ENCODE assay signal across 28 cellular contexts in the genomic region with DNA sequence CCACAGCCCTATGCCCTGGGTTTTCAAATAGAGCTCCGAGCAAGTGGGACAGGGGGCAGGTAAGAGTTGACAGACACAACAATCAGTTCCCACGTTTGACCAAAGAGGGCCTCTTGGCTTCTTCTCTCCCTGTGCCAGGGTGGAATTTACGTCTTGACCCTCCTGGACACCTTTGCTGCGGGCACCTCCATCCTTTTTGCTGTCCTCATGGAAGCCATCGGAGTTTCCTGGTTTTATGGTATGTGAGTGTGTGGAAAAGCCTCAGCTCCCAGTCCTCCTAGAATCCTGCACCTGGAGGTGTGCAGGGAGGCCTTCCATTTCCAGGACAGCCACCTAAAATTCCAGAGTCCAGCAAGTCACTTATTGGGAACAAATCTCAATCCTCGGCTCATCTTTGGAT. TPM values are rescaled to one million over a fixed set of nuclear protein-coding genes. Genes with fewer than 3 reads are reported as not detected.
DNase-seq lines count a peak whose midpoint lies in the region; ATAC-seq and TF ChIP-seq lines count a peak whose summit lies in the region.
"Had no signal": no experiment of that assay in that cellular context is flagged by ENCODE, and none has a peak within 500 bp of the region (broad histone marks: within the 10 kb centered on the region; RNA-seq: fewer than 3 reads in every experiment).

No MANE protein-coding gene starts in this region.

- TF ChIP-seq CTCF in WTC11 (IDR thresholded peaks at IDR 0.05) = no peak
- TF ChIP-seq CTCF in coronary artery (IDR thresholded peaks at IDR 0.05) = no peak
- TF ChIP-seq CTCF in endodermal cell (conservative IDR thresholded peaks at IDR 0.05) = peak; percentile 34

- H3K4me3 ChIP-seq in coronary artery = no peak overlapping the region
- no peak overlapping the region for H3K4me3 ChIP-seq in endodermal cell (ENCODE audit: low read length)
- H3K4me3 ChIP-seq: BLaER1, GM12878 had no signal

- no peaks in the 10 kb centered on the region for H3K9me3 ChIP-seq in endodermal cell (ENCODE audit: control insufficient read depth, low read length)
- H3K9me3 ChIP-seq: BE2C, BLaER1 had no signal

- H3K27ac ChIP-seq in coronary artery (no peak overlapping the region), endodermal cell (ENCODE audit: low read depth, low read length) (no peak overlapping the region)
- H3K27ac ChIP-seq: BLaER1 had no signal

- no peaks in the 10 kb centered on the region for H3K4me1 ChIP-seq in endodermal cell (ENCODE audit: control insufficient read depth, insufficient read depth, low read length)
- H3K4me1 ChIP-seq: BLaER1 had no signal

- no peaks in the 10 kb centered on the region for H3K36me3 ChIP-seq in endodermal cell (ENCODE audit: control insufficient read depth, insufficient read depth, low read length)
- H3K36me3 ChIP-seq: BLaER1 had no signal

- H3K36me3 Mint-ChIP-seq in WTC11 = no peaks in the 10 kb centered on the region
- H3K36me3 Mint-ChIP-seq in endodermal cell (ENCODE audit: low read depth) = no peaks in the 10 kb centered on the region
- H3K36me3 Mint-ChIP-seq: CD14-positive monocyte; CD4-positive, alpha-beta memory T cell; CD4-positive, CD25-positive, alpha-beta regulatory T cell; CD8-positive, alpha-beta memory T cell had no signal

- no peak overlapping the region for H3K27ac Mint-ChIP-seq in WTC11
- no peak overlapping the region for H3K27ac Mint-ChIP-seq in endodermal cell
- H3K27ac Mint-ChIP-seq: CD14-positive monocyte; CD4-positive, alpha-beta memory T cell; CD4-positive, CD25-positive, alpha-beta regulatory T cell had no signal

- H3K9ac ChIP-seq in endodermal cell (ENCODE audit: extremely low read depth, low read length, poor library complexity, severe bottlenecking) = no peak overlapping the region
- H3K9ac ChIP-seq: BLaER1 had no signal

- H3K4me1 Mint-ChIP-seq in WTC11 (peaks cover 19% of the 10 kb centered on the region), endodermal cell (no peaks in the 10 kb centered on the region)
- H3K4me1 Mint-ChIP-seq: CD4-positive, CD25-positive, alpha-beta regulatory T cell had no signal

- H3K27me3 ChIP-seq in endodermal cell (ENCODE audit: control insufficient read depth, insufficient read depth, low read length, poor library complexity, severe bottlenecking) = no peaks in the 10 kb centered on the region
- H3K27me3 ChIP-seq: BE2C, BLaER1 had no signal

- no peaks in the 10 kb centered on the region for H3K9me3 Mint-ChIP-seq in WTC11
- H3K9me3 Mint-ChIP-seq in endodermal cell = no peaks in the 10 kb centered on the region
- H3K9me3 Mint-ChIP-seq: CD14-positive monocyte; CD4-positive, alpha-beta memory T cell; CD8-positive, alpha-beta memory T cell had no signal

- WGBS in endodermal cell (ENCODE audit: insufficient coverage in 1 of 2, insufficient read length in 1 of 2), 2 experiments = 60 to 80% methylated on average over 2 to 6 of the region's 6 CpGs

- H3K27me3 Mint-ChIP-seq in WTC11 (ENCODE audit: low read depth) (no peaks in the 10 kb centered on the region), endodermal cell (ENCODE audit: insufficient read depth) (peaks cover 2% of the 10 kb centered on the region)
- H3K27me3 Mint-ChIP-seq: CD4-positive, CD25-positive, alpha-beta regulatory T cell had no signal

- POLR2A ChIA-PET in WTC11 (lab: Charles Lee) = no interaction called here

- H3K4me3 Mint-ChIP-seq in WTC11 (no peak overlapping the region), endodermal cell (no peak overlapping the region)
- H3K4me3 Mint-ChIP-seq: CD14-positive monocyte; CD4-positive, alpha-beta memory T cell; CD4-positive, CD25-positive, alpha-beta regulatory T cell; CD8-positive, alpha-beta memory T cell had no signal

- CTCF ChIA-PET in WTC11 (lab: Charles Lee) = interaction anchor here (1.1 to 14.1 kb wide), 4 partner anchors 42 to 233 kb away, joined by 3 to 213 read pairs (median 8); no protein-coding TSS in a partner anchor

- DNase-seq in WTC11 (ENCODE audit: low spot score) = no peak
- DNase-seq in coronary artery (ENCODE audit: low spot score) = peak; percentile 36
- DNase-seq in endodermal cell = no peak
- DNase-seq in dermis blood vessel endothelial cell = no peak
- DNase-seq: 8988T; ACHN; BE2C; C1 segment of cervical spinal cord; CD4-positive, alpha-beta memory T cell; CD4-positive, CD25-positive, alpha-beta regulatory T cell; CD8-positive, alpha-beta memory T cell; COR-L47; DMS 273 treated with DMSO at 0.1 percent for 48 hours; DMS153; DMS53; DMS79; DND-41; EL; GDM1 had no signal

- peak; percentile 9 for ATAC-seq in WTC11
- no peak for ATAC-seq in GM18520 (IDR thresholded peaks at IDR 0.05; ENCODE audit: unreplicated experiment)
- ATAC-seq in HG03095 (IDR thresholded peaks at IDR 0.05; ENCODE audit: unreplicated experiment) = no peak
- ATAC-seq: GM12878 had no signal

TF ChIP-seq in WTC11, 78 proteins besides CTCF, POLR2A, EP300 and RAD21 (continues in another document):
- TF ChIP-seq FOXK1 (CRISPR knock-in tag; IDR thresholded peaks at IDR 0.05) (no peak), KAT7 (CRISPR knock-in tag; IDR thresholded peaks at IDR 0.05; ENCODE audit: borderline replicate concordance) (no peak), ZNF121 (CRISPR knock-in tag; IDR thresholded peaks at IDR 0.05) (no peak), ELF4 (CRISPR knock-in tag; IDR thresholded peaks at IDR 0.05; ENCODE audit: low read depth) (no peak), ZNF416 (CRISPR knock-in tag; IDR thresholded peaks at IDR 0.05) (no peak), GRHL2 (CRISPR knock-in tag; IDR thresholded peaks at IDR 0.05; ENCODE audit: insufficient replicate concordance, severe bottlenecking) (no peak), OVOL2 (CRISPR knock-in tag; IDR thresholded peaks at IDR 0.05; ENCODE audit: borderline replicate concordance) (no peak), SMAD4 (CRISPR knock-in tag; IDR thresholded peaks at IDR 0.05) (no peak), NR2C2 (CRISPR knock-in tag; IDR thresholded peaks at IDR 0.05) (no peak)
- TF ChIP-seq, protein P1, sequence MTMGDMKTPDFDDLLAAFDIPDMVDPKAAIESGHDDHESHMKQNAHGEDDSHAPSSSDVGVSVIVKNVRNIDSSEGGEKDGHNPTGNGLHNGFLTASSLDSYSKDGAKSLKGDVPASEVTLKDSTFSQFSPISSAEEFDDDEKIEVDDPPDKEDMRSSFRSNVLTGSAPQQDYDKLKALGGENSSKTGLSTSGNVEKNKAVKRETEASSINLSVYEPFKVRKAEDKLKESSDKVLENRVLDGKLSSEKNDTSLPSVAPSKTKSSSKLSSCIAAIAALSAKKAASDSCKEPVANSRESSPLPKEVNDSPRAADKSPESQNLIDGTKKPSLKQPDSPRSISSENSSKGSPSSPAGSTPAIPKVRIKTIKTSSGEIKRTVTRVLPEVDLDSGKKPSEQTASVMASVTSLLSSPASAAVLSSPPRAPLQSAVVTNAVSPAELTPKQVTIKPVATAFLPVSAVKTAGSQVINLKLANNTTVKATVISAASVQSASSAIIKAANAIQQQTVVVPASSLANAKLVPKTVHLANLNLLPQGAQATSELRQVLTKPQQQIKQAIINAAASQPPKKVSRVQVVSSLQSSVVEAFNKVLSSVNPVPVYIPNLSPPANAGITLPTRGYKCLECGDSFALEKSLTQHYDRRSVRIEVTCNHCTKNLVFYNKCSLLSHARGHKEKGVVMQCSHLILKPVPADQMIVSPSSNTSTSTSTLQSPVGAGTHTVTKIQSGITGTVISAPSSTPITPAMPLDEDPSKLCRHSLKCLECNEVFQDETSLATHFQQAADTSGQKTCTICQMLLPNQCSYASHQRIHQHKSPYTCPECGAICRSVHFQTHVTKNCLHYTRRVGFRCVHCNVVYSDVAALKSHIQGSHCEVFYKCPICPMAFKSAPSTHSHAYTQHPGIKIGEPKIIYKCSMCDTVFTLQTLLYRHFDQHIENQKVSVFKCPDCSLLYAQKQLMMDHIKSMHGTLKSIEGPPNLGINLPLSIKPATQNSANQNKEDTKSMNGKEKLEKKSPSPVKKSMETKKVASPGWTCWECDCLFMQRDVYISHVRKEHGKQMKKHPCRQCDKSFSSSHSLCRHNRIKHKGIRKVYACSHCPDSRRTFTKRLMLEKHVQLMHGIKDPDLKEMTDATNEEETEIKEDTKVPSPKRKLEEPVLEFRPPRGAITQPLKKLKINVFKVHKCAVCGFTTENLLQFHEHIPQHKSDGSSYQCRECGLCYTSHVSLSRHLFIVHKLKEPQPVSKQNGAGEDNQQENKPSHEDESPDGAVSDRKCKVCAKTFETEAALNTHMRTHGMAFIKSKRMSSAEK (CRISPR knock-in tag; IDR thresholded peaks at IDR 0.05; ENCODE audit: borderline replicate concordance) = no peak
- TF ChIP-seq, protein P2, sequence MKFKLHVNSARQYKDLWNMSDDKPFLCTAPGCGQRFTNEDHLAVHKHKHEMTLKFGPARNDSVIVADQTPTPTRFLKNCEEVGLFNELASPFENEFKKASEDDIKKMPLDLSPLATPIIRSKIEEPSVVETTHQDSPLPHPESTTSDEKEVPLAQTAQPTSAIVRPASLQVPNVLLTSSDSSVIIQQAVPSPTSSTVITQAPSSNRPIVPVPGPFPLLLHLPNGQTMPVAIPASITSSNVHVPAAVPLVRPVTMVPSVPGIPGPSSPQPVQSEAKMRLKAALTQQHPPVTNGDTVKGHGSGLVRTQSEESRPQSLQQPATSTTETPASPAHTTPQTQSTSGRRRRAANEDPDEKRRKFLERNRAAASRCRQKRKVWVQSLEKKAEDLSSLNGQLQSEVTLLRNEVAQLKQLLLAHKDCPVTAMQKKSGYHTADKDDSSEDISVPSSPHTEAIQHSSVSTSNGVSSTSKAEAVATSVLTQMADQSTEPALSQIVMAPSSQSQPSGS (CRISPR knock-in tag; IDR thresholded peaks at IDR 0.05; ENCODE audit: borderline replicate concordance, low read depth) = no peak
- TF ChIP-seq, protein P3, sequence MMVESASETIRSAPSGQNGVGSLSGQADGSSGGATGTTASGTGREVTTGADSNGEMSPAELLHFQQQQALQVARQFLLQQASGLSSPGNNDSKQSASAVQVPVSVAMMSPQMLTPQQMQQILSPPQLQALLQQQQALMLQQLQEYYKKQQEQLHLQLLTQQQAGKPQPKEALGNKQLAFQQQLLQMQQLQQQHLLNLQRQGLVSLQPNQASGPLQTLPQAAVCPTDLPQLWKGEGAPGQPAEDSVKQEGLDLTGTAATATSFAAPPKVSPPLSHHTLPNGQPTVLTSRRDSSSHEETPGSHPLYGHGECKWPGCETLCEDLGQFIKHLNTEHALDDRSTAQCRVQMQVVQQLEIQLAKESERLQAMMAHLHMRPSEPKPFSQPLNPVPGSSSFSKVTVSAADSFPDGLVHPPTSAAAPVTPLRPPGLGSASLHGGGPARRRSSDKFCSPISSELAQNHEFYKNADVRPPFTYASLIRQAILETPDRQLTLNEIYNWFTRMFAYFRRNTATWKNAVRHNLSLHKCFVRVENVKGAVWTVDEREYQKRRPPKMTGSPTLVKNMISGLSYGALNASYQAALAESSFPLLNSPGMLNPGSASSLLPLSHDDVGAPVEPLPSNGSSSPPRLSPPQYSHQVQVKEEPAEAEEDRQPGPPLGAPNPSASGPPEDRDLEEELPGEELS (CRISPR knock-in tag; IDR thresholded peaks at IDR 0.05) = no peak

RNA-seq across cellular contexts. Expression of a gene that starts 42.5 kb away (rescaled TPM):
- 0.16 to 0.30 TPM (median 0.20 TPM) in 3 replicates for total RNA-seq in WTC11 (2021)
- total RNA-seq in endodermal cell = 1 to 10 TPM in 1 of 2 donors, not detected in 1; 1.1 TPM
- 0.32 TPM for polyA plus RNA-seq in endodermal cell (2013, experiment 1 of 2)
- 0.12 TPM for polyA plus RNA-seq in endodermal cell (2013, experiment 2 of 2)
- not detected in 2 replicates for total RNA-seq in dermis blood vessel endothelial cell
- total RNA-seq: A673; CD4-positive, alpha-beta memory T cell; CD4-positive, CD25-positive, alpha-beta regulatory T cell; CD8-positive, alpha-beta memory T cell; Daoy; G401; GM12878 had no signal
- polyA plus RNA-seq: AG04450; CD14-positive monocyte; CD4-positive, alpha-beta memory T cell; CD4-positive, CD25-positive, alpha-beta regulatory T cell; CD8-positive, alpha-beta memory T cell; GM12878 had no signal
